ENCODE assay signal across 29 cellular contexts in genomic region chr1:243539636-243540035, GRCh38.
"Had no signal": no experiment of that assay in that cellular context is flagged by ENCODE, and none has a peak within 500 bp of the region (broad histone marks: within the 10 kb centered on the region; RNA-seq: fewer than 3 reads in every experiment).

No MANE protein-coding gene starts in this region.

- H3K27ac Mint-ChIP-seq: activated T-helper 1 cell treated with anti-CD3 and anti-CD28 coated beads, Interleukin-12 subunit alpha, Interleukin-12 subunit beta, Interleukin-2, Interleukin-4 antibody, amounts not matched to agents 30 ng/mL and 10 ng/mL and 1 ng/mL, durations not matched to agents 14 hours and 24 hours and 36 hours; brain; natural killer cell treated with Interleukin-12 subunit alpha and Interleukin-12 subunit beta and Interleukin-15 and Interleukin-18, amount 100 ng/mL, for 72 hours had no signal

- FAIRE-seq: islet of Langerhans, urothelium cell line had no signal

- H3K4me1 Mint-ChIP-seq: brain had no signal

- H3K9me3 Mint-ChIP-seq: activated T-helper 1 cell treated with anti-CD3 and anti-CD28 coated beads, Interleukin-12 subunit alpha, Interleukin-12 subunit beta, Interleukin-2, Interleukin-4 antibody, amounts not matched to agents 30 ng/mL and 10 ng/mL and 1 ng/mL, durations not matched to agents 14 hours and 24 hours and 36 hours; natural killer cell treated with Interleukin-12 subunit alpha and Interleukin-12 subunit beta and Interleukin-15 and Interleukin-18, amount 100 ng/mL, for 72 hours had no signal

- H3K27me3 Mint-ChIP-seq: brain; natural killer cell treated with Interleukin-12 subunit alpha and Interleukin-12 subunit beta and Interleukin-15 and Interleukin-18, amount 100 ng/mL, for 72 hours had no signal

- H3K4me3 Mint-ChIP-seq: activated T-helper 1 cell treated with anti-CD3 and anti-CD28 coated beads, Interleukin-12 subunit alpha, Interleukin-12 subunit beta, Interleukin-2, Interleukin-4 antibody, amounts not matched to agents 30 ng/mL and 10 ng/mL and 1 ng/mL, durations not matched to agents 14 hours and 24 hours and 36 hours; brain; natural killer cell treated with Interleukin-12 subunit alpha and Interleukin-12 subunit beta and Interleukin-15 and Interleukin-18, amount 100 ng/mL, for 72 hours had no signal

- ATAC-seq: left lung; lower lobe of right lung; natural killer cell treated with Interleukin-12 subunit alpha and Interleukin-12 subunit beta and Interleukin-15 and Interleukin-18, amount 100 ng/mL, for 72 hours; right lobe of liver; stimulated activated naive CD8-positive, alpha-beta T cell treated with anti-CD3 and anti-CD28 coated beads, Interleukin-15, Interleukin-2, amounts not matched to agents 100 U/mL and 50 U/mL, for 24 hours had no signal

- H3K4me3 ChIP-seq: cardiac muscle cell, colonic mucosa, dorsolateral prefrontal cortex, left lung, lower lobe of right lung, right lobe of liver, skin epidermis, thoracic aorta had no signal

- DNase-seq: activated CD4-positive, alpha-beta T cell treated with anti-CD3 and anti-CD28 coated beads for 4 hours; activated CD4-positive, alpha-beta T cell treated with anti-CD3 and anti-CD28 coated beads, Interleukin-2, amount 50 U/mL, for 4 hours; activated gamma-delta T cell; activated naive CD4-positive, alpha-beta T cell treated with anti-CD3 and anti-CD28 coated beads, Interleukin-2, amount 50 U/mL, for 16 hours; activated T-cell treated with anti-CD3 and anti-CD28 coated beads for 4 hours; anterior cingulate cortex; cerebellar nuclear complex; colonic mucosa; dorsolateral prefrontal cortex; effector memory CD4-positive, alpha-beta T cell; foreskin melanocyte; glutamatergic neuron; left lung; lower lobe of right lung; mesenchymal stem cell; right lobe of liver; stimulated activated CD4-positive, alpha-beta T cell treated with anti-CD3 and anti-CD28 coated beads, Interleukin-12 subunit alpha, Interleukin-12 subunit beta, amount 100 ng/mL, for 4 hours; stimulated activated CD4-positive, alpha-beta T cell treated with anti-CD3 and anti-CD28 coated beads, Interleukin-4, amount 100 ng/mL, for 1 hour; stimulated activated naive CD8-positive, alpha-beta T cell treated with anti-CD3 and anti-CD28 coated beads, Interleukin-15, Interleukin-2, amounts not matched to agents 100 U/mL and 50 U/mL, for 24 hours; T-helper 2 cell; trophoblast cell had no signal
